ENCODE assay signal across 8 cellular contexts in genomic region chr6:292506-293184, GRCh38. TPM values are rescaled to one million over a fixed set of nuclear protein-coding genes. Genes with fewer than 3 reads are reported as not detected.
DNase-seq lines count a peak whose midpoint lies in the region; ATAC-seq and TF ChIP-seq lines count a peak whose summit lies in the region.

No MANE protein-coding gene starts in this region.

- peak overlapping the region; percentile 98 for H3K27ac Mint-ChIP-seq in CD8-positive, alpha-beta T cell
- H3K27ac Mint-ChIP-seq in activated T-helper 1 cell treated with anti-CD3 and anti-CD28 coated beads, Interleukin-12 subunit alpha, Interleukin-12 subunit beta, Interleukin-2, Interleukin-4 antibody, amounts not matched to agents 30 ng/mL and 10 ng/mL and 1 ng/mL, durations not matched to agents 14 hours and 24 hours and 36 hours, result peak overlapping the region; percentile 99

- no peak for TF ChIP-seq CTCF in CD8-positive, alpha-beta T cell (IDR thresholded peaks at IDR 0.05)
- TF ChIP-seq CTCF in psoas muscle (IDR thresholded peaks at IDR 0.05), result no peak
- no peak for TF ChIP-seq CTCF in vagina (IDR thresholded peaks at IDR 0.05)

- no peaks in the 10 kb centered on the region for H3K9me3 ChIP-seq in CD8-positive, alpha-beta T cell (ENCODE audit: low read length)
- H3K9me3 ChIP-seq in KOPT-K1 (ENCODE audit: insufficient read depth, low read length, poor library complexity, severe bottlenecking) (no peaks in the 10 kb centered on the region), psoas muscle (no peaks in the 10 kb centered on the region), vagina (no peaks in the 10 kb centered on the region)

- TF ChIP-seq POLR2A in vagina (IDR thresholded peaks at IDR 0.05), result no peak

- peaks cover 33% of the 10 kb centered on the region for H3K4me1 ChIP-seq in CD8-positive, alpha-beta T cell (ENCODE audit: insufficient read depth, low read length)
- H3K4me1 ChIP-seq in psoas muscle, result peaks cover 33% of the 10 kb centered on the region
- H3K4me1 ChIP-seq in vagina, result peaks cover 44% of the 10 kb centered on the region

- CTCF ChIA-PET in CD8-positive, alpha-beta T cell (lab: Charles Lee), result interaction anchor here (1.1 to 1.7 kb wide), 3 partner anchors 17 to 104 kb away, joined by 3 to 8 read pairs (median 4); partner anchors contain the start of gene IRF4

- H3K4me3 Mint-ChIP-seq in CD8-positive, alpha-beta T cell, result peak overlapping the region; percentile 95
- peak overlapping the region; percentile 94 for H3K4me3 Mint-ChIP-seq in activated T-helper 1 cell treated with anti-CD3 and anti-CD28 coated beads, Interleukin-12 subunit alpha, Interleukin-12 subunit beta, Interleukin-2, Interleukin-4 antibody, amounts not matched to agents 30 ng/mL and 10 ng/mL and 1 ng/mL, durations not matched to agents 14 hours and 24 hours and 36 hours

- peak in 6 of 7 experiments; percentile 36 to 82 (median 76) for DNase-seq in CD8-positive, alpha-beta T cell
- DNase-seq in activated T-helper 1 cell treated with anti-CD3 and anti-CD28 coated beads, Interleukin-12 subunit alpha, Interleukin-12 subunit beta, Interleukin-2, Interleukin-4 antibody, amounts not matched to agents 30 ng/mL and 10 ng/mL and 1 ng/mL, durations not matched to agents 14 hours and 24 hours and 36 hours (ENCODE audit: low spot score), result peak; percentile 75
- DNase-seq in head of caudate nucleus, result peak in 36 of 42 donors; percentile 45 to 78 (median 62)
- peak; percentile 78 to 84 for DNase-seq in psoas muscle
- peak in 1 of 2 donors; percentile 92 for DNase-seq in vagina (ENCODE audit: extremely low spot score in 2 of 2)
- no peak for DNase-seq in DMS114 treated with DMSO at 0.1 percent for 48 hours (lab: John Stamatoyannopoulos, UW; ENCODE audit: unreplicated experiment)

- no peaks in the 10 kb centered on the region for H3K27me3 Mint-ChIP-seq in CD8-positive, alpha-beta T cell (ENCODE audit: low read depth)
- H3K27me3 Mint-ChIP-seq in activated T-helper 1 cell treated with anti-CD3 and anti-CD28 coated beads, Interleukin-12 subunit alpha, Interleukin-12 subunit beta, Interleukin-2, Interleukin-4 antibody, amounts not matched to agents 30 ng/mL and 10 ng/mL and 1 ng/mL, durations not matched to agents 14 hours and 24 hours and 36 hours (ENCODE audit: insufficient read depth), result no peaks in the 10 kb centered on the region

- POLR2A ChIA-PET in CD8-positive, alpha-beta T cell (lab: Charles Lee), result interaction anchor here (1.0 to 1.3 kb wide), 3 partner anchors 33 to 68 kb away, joined by 3 to 4 read pairs (median 3); no protein-coding TSS in a partner anchor

- H3K4me1 Mint-ChIP-seq in CD8-positive, alpha-beta T cell (ENCODE audit: low read depth), result peaks cover 54% of the 10 kb centered on the region
- H3K4me1 Mint-ChIP-seq in activated T-helper 1 cell treated with anti-CD3 and anti-CD28 coated beads, Interleukin-12 subunit alpha, Interleukin-12 subunit beta, Interleukin-2, Interleukin-4 antibody, amounts not matched to agents 30 ng/mL and 10 ng/mL and 1 ng/mL, durations not matched to agents 14 hours and 24 hours and 36 hours (ENCODE audit: low read depth), result peaks cover 34% of the 10 kb centered on the region

- intact Hi-C loops in CD8-positive, alpha-beta T cell (cut with DNase I, micrococcal nuclease), result loop anchor here (1.0 to 10.0 kb wide), 12 partner anchors 44 to 402 kb away; partner anchors contain the start of genes EXOC2 (in 2 of the 2) and IRF4 (in 1 of the 2)
- intact Hi-C loops in activated T-helper 1 cell treated with anti-CD3 and anti-CD28 coated beads, Interleukin-12 subunit alpha, Interleukin-12 subunit beta, Interleukin-2, Interleukin-4 antibody, amounts not matched to agents 30 ng/mL and 10 ng/mL and 1 ng/mL, durations not matched to agents 14 hours and 24 hours and 36 hours (cut with micrococcal nuclease), result loop anchor here (1.0 to 10.0 kb wide), 13 partner anchors 21 to 422 kb away; partner anchors contain the start of gene IRF4
- intact Hi-C loops in head of caudate nucleus (cut with DNase I), result no loop called here
- intact Hi-C loops in psoas muscle (cut with DNase I), result no loop called here
- intact Hi-C loops in vagina (cut with DNase I), result no loop called here

- 17 to 27% (median 20%) methylated on average over 52 of the region's 52 CpGs for WGBS in psoas muscle, 3 donors

- ATAC-seq in CD8-positive, alpha-beta T cell, result peak; percentile 55
- peak; percentile 32 for ATAC-seq in GM21619 (IDR thresholded peaks at IDR 0.05; ENCODE audit: unreplicated experiment)
- ATAC-seq in psoas muscle, result peak; percentile 27 to 51 (median 38)

- H3K9me3 Mint-ChIP-seq in CD8-positive, alpha-beta T cell, result no peaks in the 10 kb centered on the region
- H3K9me3 Mint-ChIP-seq in activated T-helper 1 cell treated with anti-CD3 and anti-CD28 coated beads, Interleukin-12 subunit alpha, Interleukin-12 subunit beta, Interleukin-2, Interleukin-4 antibody, amounts not matched to agents 30 ng/mL and 10 ng/mL and 1 ng/mL, durations not matched to agents 14 hours and 24 hours and 36 hours, result no peaks in the 10 kb centered on the region

- peaks cover 3% of the 10 kb centered on the region for H3K36me3 Mint-ChIP-seq in CD8-positive, alpha-beta T cell
- H3K36me3 Mint-ChIP-seq in activated T-helper 1 cell treated with anti-CD3 and anti-CD28 coated beads, Interleukin-12 subunit alpha, Interleukin-12 subunit beta, Interleukin-2, Interleukin-4 antibody, amounts not matched to agents 30 ng/mL and 10 ng/mL and 1 ng/mL, durations not matched to agents 14 hours and 24 hours and 36 hours (ENCODE audit: low read depth), result peaks cover 4% of the 10 kb centered on the region

- no peaks in the 10 kb centered on the region for H3K36me3 ChIP-seq in CD8-positive, alpha-beta T cell (ENCODE audit: insufficient read depth, low read length)
- H3K36me3 ChIP-seq in KOPT-K1 (ENCODE audit: insufficient read depth, low read length) (no peaks in the 10 kb centered on the region), psoas muscle (ENCODE audit: insufficient read depth in 1 of 2, low read depth in 1 of 2) (no peaks in the 10 kb centered on the region), vagina (no peaks in the 10 kb centered on the region)

- H3K4me3 ChIP-seq in CD8-positive, alpha-beta T cell (ENCODE audit: low read depth, low read length), result peak overlapping the region; percentile 65
- H3K4me3 ChIP-seq in psoas muscle (peak overlapping the region; percentile 84), vagina (peak overlapping the region; percentile 54 to 72)

- no peaks in the 10 kb centered on the region for H3K27me3 ChIP-seq in CD8-positive, alpha-beta T cell (ENCODE audit: insufficient read depth, low read length)
- H3K27me3 ChIP-seq in psoas muscle (ENCODE audit: insufficient read depth in 3 of 3, low read length in 2 of 3) (no peaks in the 10 kb centered on the region), vagina (no peaks in the 10 kb centered on the region)

- H3K27ac ChIP-seq in CD8-positive, alpha-beta T cell (ENCODE audit: low read depth, low read length), result peak overlapping the region; percentile 55
- H3K27ac ChIP-seq in KOPT-K1 (ENCODE audit: low read depth, low read length, poor library complexity, severe bottlenecking) (peak overlapping the region; percentile 73), psoas muscle (peak overlapping the region; percentile 94), vagina (peak overlapping the region; percentile 97)

RNA-seq across cellular contexts. Expression of gene DUSP22, which starts 0.4 kb away (rescaled TPM):
- total RNA-seq in CD8-positive, alpha-beta T cell, result 10 to 100 TPM; 19.9 to 22.1 TPM
- 22.0 and 22.1 TPM in 2 replicates for total RNA-seq in activated T-helper 1 cell treated with anti-CD3 and anti-CD28 coated beads, Interleukin-12 subunit alpha, Interleukin-12 subunit beta, Interleukin-2, Interleukin-4 antibody, amounts not matched to agents 30 ng/mL and 10 ng/mL and 1 ng/mL, durations not matched to agents 14 hours and 24 hours and 36 hours
- 10 to 100 TPM; 42.5 to 54.4 (median 50.2) TPM for total RNA-seq in psoas muscle
- 10 to 100 TPM; 31.6 to 58.0 (median 49.7) TPM for polyA plus RNA-seq in psoas muscle
- 57.5 TPM for total RNA-seq in vagina

Comparison
In these comparisons a context has a peak if more than half of its experiments do, and no peak if none do; other contexts are left out.
1. intact Hi-C loops: an anchor here in CD8-positive, alpha-beta T cell (1.0 to 10.0 kb wide) and activated T-helper 1 cell treated with anti-CD3 and anti-CD28 coated beads, Interleukin-12 subunit alpha, Interleukin-12 subunit beta, Interleukin-2, Interleukin-4 antibody, amounts not matched to agents 30 ng/mL and 10 ng/mL and 1 ng/mL, durations not matched to agents 14 hours and 24 hours and 36 hours (1.0 to 10.0 kb wide); none called in head of caudate nucleus, psoas muscle and vagina.